In genomic region chr9:21556581-21557427, GRCh38 we compare ENCODE assay signal across 1 cellular context.
TF ChIP-seq lines count a peak whose summit lies in the region.

No MANE protein-coding gene starts in this region.

TF ChIP-seq in WTC11, 78 proteins besides CTCF, POLR2A, EP300 and RAD21 (continued from another document):
- TF ChIP-seq USF1 (CRISPR knock-in tag; IDR thresholded peaks at IDR 0.05) (no peak), ZNF532 (CRISPR knock-in tag; IDR thresholded peaks at IDR 0.05; ENCODE audit: borderline replicate concordance) (no peak), E2F1 (CRISPR knock-in tag; IDR thresholded peaks at IDR 0.05) (no peak), GABPB1 (CRISPR knock-in tag; IDR thresholded peaks at IDR 0.05) (no peak), PRDM15 (CRISPR knock-in tag; IDR thresholded peaks at IDR 0.05) (no peak), ZMAT4 (CRISPR knock-in tag; IDR thresholded peaks at IDR 0.05) (no peak)
